Comparison of ENCODE assay signal across 1 cellular context in the genomic region with DNA sequence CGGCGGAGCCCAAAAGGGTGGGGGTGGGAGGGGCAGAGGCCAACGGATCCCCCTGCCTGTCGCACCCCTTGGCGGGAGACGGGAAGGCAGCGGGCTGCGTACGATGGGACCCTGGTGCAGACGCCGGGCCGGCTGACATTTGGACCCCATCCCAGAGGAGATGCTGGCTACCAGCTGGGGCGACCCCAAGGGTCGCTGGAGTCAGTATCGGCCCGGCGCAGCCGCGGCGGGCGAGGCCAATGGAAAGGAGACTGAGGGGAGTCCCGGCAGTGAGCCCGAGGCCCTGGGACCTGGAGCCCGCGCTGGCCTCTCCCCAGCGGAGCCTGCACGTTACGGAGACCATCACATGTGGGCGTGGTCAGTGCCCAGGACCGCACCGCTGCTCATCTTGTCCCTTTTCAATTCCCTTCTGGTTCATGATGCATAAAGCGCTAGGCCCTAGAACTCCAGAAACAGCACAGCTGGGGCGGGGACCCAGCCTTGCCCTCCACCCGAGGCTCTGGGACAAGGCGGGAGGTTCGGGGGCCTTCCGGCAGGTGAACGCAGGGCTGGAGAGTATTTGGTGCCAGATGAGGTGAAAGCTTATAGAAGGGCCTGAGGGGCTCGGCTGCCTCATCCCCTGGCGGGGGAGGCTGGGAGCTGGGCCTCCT.
TF ChIP-seq lines count a peak whose summit lies in the region.

No MANE protein-coding gene starts in this region.

TF ChIP-seq in WTC11, 78 proteins besides CTCF, POLR2A, EP300 and RAD21 (continued from another document):
- TF ChIP-seq GABPB1 (CRISPR knock-in tag; IDR thresholded peaks at IDR 0.05) (no peak), RORB (CRISPR knock-in tag; IDR thresholded peaks at IDR 0.05) (no peak), GRHL2 (CRISPR knock-in tag; IDR thresholded peaks at IDR 0.05; ENCODE audit: insufficient replicate concordance, severe bottlenecking) (no peak), ZBTB43 (CRISPR knock-in tag; IDR thresholded peaks at IDR 0.05) (0 out of 2 replicates have a peak, but pooled peaks have one; percentile 27), E2F4 (CRISPR knock-in tag; IDR thresholded peaks at IDR 0.05; ENCODE audit: borderline replicate concordance, low read depth) (no peak), MYBL2 (CRISPR knock-in tag; IDR thresholded peaks at IDR 0.05) (no peak), TCF7 (CRISPR knock-in tag; IDR thresholded peaks at IDR 0.05; ENCODE audit: low read depth) (no peak), ZNF512 (CRISPR knock-in tag; IDR thresholded peaks at IDR 0.05; ENCODE audit: borderline replicate concordance) (no peak), PREB (CRISPR knock-in tag; IDR thresholded peaks at IDR 0.05; ENCODE audit: borderline replicate concordance) (no peak), KAT7 (CRISPR knock-in tag; IDR thresholded peaks at IDR 0.05; ENCODE audit: borderline replicate concordance) (no peak), ETV6 (CRISPR knock-in tag; IDR thresholded peaks at IDR 0.05) (no peak), ZNF416 (CRISPR knock-in tag; IDR thresholded peaks at IDR 0.05) (no peak), ZNF425 (CRISPR knock-in tag; conservative IDR thresholded peaks at IDR 0.05) (no peak), NFYB (CRISPR knock-in tag; conservative IDR thresholded peaks at IDR 0.05; ENCODE audit: low read depth) (no peak), ZNF423 (CRISPR knock-in tag; IDR thresholded peaks at IDR 0.05) (no peak)
- TF ChIP-seq, protein P1, sequence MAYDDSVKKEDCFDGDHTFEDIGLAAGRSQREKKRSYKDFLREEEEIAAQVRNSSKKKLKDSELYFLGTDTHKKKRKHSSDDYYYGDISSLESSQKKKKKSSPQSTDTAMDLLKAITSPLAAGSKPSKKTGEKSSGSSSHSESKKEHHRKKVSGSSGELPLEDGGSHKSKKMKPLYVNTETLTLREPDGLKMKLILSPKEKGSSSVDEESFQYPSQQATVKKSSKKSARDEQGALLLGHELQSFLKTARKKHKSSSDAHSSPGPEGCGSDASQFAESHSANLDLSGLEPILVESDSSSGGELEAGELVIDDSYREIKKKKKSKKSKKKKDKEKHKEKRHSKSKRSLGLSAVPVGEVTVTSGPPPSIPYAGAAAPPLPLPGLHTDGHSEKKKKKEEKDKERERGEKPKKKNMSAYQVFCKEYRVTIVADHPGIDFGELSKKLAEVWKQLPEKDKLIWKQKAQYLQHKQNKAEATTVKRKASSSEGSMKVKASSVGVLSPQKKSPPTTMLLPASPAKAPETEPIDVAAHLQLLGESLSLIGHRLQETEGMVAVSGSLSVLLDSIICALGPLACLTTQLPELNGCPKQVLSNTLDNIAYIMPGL (CRISPR knock-in tag; IDR thresholded peaks at IDR 0.05) = no peak
- TF ChIP-seq, protein P2, sequence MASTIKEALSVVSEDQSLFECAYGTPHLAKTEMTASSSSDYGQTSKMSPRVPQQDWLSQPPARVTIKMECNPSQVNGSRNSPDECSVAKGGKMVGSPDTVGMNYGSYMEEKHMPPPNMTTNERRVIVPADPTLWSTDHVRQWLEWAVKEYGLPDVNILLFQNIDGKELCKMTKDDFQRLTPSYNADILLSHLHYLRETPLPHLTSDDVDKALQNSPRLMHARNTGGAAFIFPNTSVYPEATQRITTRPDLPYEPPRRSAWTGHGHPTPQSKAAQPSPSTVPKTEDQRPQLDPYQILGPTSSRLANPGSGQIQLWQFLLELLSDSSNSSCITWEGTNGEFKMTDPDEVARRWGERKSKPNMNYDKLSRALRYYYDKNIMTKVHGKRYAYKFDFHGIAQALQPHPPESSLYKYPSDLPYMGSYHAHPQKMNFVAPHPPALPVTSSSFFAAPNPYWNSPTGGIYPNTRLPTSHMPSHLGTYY (CRISPR knock-in tag; IDR thresholded peaks at IDR 0.05) = no peak
- TF ChIP-seq, protein P3, sequence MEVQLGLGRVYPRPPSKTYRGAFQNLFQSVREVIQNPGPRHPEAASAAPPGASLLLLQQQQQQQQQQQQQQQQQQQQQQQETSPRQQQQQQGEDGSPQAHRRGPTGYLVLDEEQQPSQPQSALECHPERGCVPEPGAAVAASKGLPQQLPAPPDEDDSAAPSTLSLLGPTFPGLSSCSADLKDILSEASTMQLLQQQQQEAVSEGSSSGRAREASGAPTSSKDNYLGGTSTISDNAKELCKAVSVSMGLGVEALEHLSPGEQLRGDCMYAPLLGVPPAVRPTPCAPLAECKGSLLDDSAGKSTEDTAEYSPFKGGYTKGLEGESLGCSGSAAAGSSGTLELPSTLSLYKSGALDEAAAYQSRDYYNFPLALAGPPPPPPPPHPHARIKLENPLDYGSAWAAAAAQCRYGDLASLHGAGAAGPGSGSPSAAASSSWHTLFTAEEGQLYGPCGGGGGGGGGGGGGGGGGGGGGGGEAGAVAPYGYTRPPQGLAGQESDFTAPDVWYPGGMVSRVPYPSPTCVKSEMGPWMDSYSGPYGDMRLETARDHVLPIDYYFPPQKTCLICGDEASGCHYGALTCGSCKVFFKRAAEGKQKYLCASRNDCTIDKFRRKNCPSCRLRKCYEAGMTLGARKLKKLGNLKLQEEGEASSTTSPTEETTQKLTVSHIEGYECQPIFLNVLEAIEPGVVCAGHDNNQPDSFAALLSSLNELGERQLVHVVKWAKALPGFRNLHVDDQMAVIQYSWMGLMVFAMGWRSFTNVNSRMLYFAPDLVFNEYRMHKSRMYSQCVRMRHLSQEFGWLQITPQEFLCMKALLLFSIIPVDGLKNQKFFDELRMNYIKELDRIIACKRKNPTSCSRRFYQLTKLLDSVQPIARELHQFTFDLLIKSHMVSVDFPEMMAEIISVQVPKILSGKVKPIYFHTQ (CRISPR knock-in tag; IDR thresholded peaks at IDR 0.05) = no peak
- TF ChIP-seq, protein P4, sequence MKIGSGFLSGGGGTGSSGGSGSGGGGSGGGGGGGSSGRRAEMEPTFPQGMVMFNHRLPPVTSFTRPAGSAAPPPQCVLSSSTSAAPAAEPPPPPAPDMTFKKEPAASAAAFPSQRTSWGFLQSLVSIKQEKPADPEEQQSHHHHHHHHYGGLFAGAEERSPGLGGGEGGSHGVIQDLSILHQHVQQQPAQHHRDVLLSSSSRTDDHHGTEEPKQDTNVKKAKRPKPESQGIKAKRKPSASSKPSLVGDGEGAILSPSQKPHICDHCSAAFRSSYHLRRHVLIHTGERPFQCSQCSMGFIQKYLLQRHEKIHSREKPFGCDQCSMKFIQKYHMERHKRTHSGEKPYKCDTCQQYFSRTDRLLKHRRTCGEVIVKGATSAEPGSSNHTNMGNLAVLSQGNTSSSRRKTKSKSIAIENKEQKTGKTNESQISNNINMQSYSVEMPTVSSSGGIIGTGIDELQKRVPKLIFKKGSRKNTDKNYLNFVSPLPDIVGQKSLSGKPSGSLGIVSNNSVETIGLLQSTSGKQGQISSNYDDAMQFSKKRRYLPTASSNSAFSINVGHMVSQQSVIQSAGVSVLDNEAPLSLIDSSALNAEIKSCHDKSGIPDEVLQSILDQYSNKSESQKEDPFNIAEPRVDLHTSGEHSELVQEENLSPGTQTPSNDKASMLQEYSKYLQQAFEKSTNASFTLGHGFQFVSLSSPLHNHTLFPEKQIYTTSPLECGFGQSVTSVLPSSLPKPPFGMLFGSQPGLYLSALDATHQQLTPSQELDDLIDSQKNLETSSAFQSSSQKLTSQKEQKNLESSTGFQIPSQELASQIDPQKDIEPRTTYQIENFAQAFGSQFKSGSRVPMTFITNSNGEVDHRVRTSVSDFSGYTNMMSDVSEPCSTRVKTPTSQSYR (CRISPR knock-in tag; IDR thresholded peaks at IDR 0.05) = 0 out of 2 replicates have a peak, but pooled peaks have one; percentile 9
